13 cellular contexts compared by ENCODE assay signal in genomic region chr1:41900611-41901444, GRCh38. TPM values are rescaled to one million over a fixed set of nuclear protein-coding genes. Genes with fewer than 3 reads are reported as not detected.
DNase-seq lines count a peak whose midpoint lies in the region; ATAC-seq and TF ChIP-seq lines count a peak whose summit lies in the region.
"Had no signal": no experiment of that assay in that cellular context is flagged by ENCODE, and none has a peak within 500 bp of the region (broad histone marks: within the 10 kb centered on the region; RNA-seq: fewer than 3 reads in every experiment).

No MANE protein-coding gene starts in this region.

- POLR2A ChIA-PET in AG04450 (lab: Yijun Ruan, JAX) = no interaction called here
- POLR2A ChIA-PET in HCT116 (lab: Charles Lee) = interaction anchor here (0.9 kb wide), 1 partner anchor 89 kb away, joined by 4 read pairs; no protein-coding TSS in a partner anchor
- POLR2A ChIA-PET in WTC11 (lab: Charles Lee) = no interaction called here

- ATAC-seq in HCT116 (peak; percentile 92), WTC11 (no peak), GM18498 (IDR thresholded peaks at IDR 0.05; ENCODE audit: unreplicated experiment) (no peak), HG03175 (IDR thresholded peaks at IDR 0.05; ENCODE audit: unreplicated experiment) (no peak)

- TF ChIP-seq POLR2A in HCT116 (IDR thresholded peaks at IDR 0.05; ENCODE audit: borderline replicate concordance, extremely low read depth, insufficient read depth, insufficient read length) = no peak

- H3K36me3 ChIP-seq in HCT116 (ENCODE audit: control insufficient read depth in 1 of 2, insufficient read depth in 2 of 2, low read length in 2 of 2) = no peaks in the 10 kb centered on the region
- H3K36me3 ChIP-seq: heart right ventricle had no signal

- H3K9ac ChIP-seq in HCT116 (ENCODE audit: low read length) = peak overlapping the region; percentile 31; the same call in 1 of the 2 replicates

- no TSS peak for BruUV-seq in HCT116 (replicated peaks; lab: Mats Ljungman, UMichigan)

- H3K36me3 Mint-ChIP-seq in WTC11 = no peaks in the 10 kb centered on the region

- peaks cover 34% of the 10 kb centered on the region for H3K4me1 Mint-ChIP-seq in WTC11

- no peaks in the 10 kb centered on the region for H4K20me1 ChIP-seq in HCT116 (ENCODE audit: insufficient read depth)

- H3K9me3 ChIP-seq in AG04450 (ENCODE audit: control insufficient read depth, insufficient read depth, low read length) (no peaks in the 10 kb centered on the region), HCT116 (ENCODE audit: control insufficient read depth in 1 of 2, insufficient read depth in 1 of 2, low read depth in 1 of 2, low read length in 2 of 2) (no peaks in the 10 kb centered on the region)
- H3K9me3 ChIP-seq: heart right ventricle had no signal

- H3K9me3 Mint-ChIP-seq in WTC11 = no peaks in the 10 kb centered on the region

- H3K4me3 Mint-ChIP-seq in WTC11 = no peak overlapping the region

- peak overlapping the region; percentile 66 for H3K4me2 ChIP-seq in HCT116 (ENCODE audit: low read length)

- 0 out of 2 replicates have a peak, but pooled peaks have one; percentile 18 for TF ChIP-seq RAD21 in HCT116 (IDR thresholded peaks at IDR 0.05; ENCODE audit: low read depth)

- TF ChIP-seq CTCF in AG04450 (IDR thresholded peaks at IDR 0.05; ENCODE audit: low read depth, low read length) (no peak), HCT116 (IDR thresholded peaks at IDR 0.05 in 2 of 3, conservative IDR thresholded peaks at IDR 0.05 in 1 of 3; ENCODE audit: borderline replicate concordance in 1 of 3, insufficient read depth in 1 of 3, low read depth in 2 of 3, low read length in 2 of 3) (no peak), WTC11 (IDR thresholded peaks at IDR 0.05) (no peak)

- no peaks in the 10 kb centered on the region for H3K79me2 ChIP-seq in HCT116 (ENCODE audit: insufficient read depth, low read length)

- H3K27me3 ChIP-seq in AG04450 (ENCODE audit: control insufficient read depth, insufficient read depth, low read length) (no peaks in the 10 kb centered on the region), HCT116 (ENCODE audit: insufficient read depth, low read length) (no peaks in the 10 kb centered on the region)
- H3K27me3 ChIP-seq: heart right ventricle had no signal

- RAD21 ChIA-PET in HCT116 (lab: Charles Lee; ENCODE audit: low non-redundant PET in 1 of 2, low total read pairs in 2 of 2, uncharacterized antibody in 2 of 2, unreplicated experiment in 2 of 2) = no interaction called here

- intact Hi-C loops in HCT116 (cut with micrococcal nuclease) = no loop called here

- CTCF ChIA-PET in AG04450 (lab: Charles Lee) = interaction anchor here (1.4 kb wide), 1 partner anchor 327 kb away, joined by 5 read pairs; no protein-coding TSS in a partner anchor
- CTCF ChIA-PET in HCT116 (lab: Charles Lee) = no interaction called here
- CTCF ChIA-PET in WTC11 (lab: Charles Lee) = interaction anchor here (1.2 kb wide), 1 partner anchor 9 kb away, joined by 3 read pairs; no protein-coding TSS in a partner anchor

- H3K4me1 ChIP-seq in HCT116 (ENCODE audit: control insufficient read depth in 1 of 2, insufficient read depth in 2 of 2, low read length in 2 of 2) = peaks cover 30 to 56% of the 10 kb centered on the region in 2 experiments

- H3K27ac ChIP-seq in AG04450 (ENCODE audit: low read depth, low read length) = peak overlapping the region; percentile 52
- peak overlapping the region; percentile 55 for H3K27ac ChIP-seq in HCT116 (ENCODE audit: low read depth, low read length)

- no peak overlapping the region for H3K27ac Mint-ChIP-seq in WTC11

- H3K27me3 Mint-ChIP-seq in WTC11 (ENCODE audit: low read depth) = no peaks in the 10 kb centered on the region

- no peaks in the 10 kb centered on the region for H3K9me2 ChIP-seq in HCT116 (ENCODE audit: insufficient read depth)

- H2AFZ ChIP-seq in HCT116 (ENCODE audit: low read depth, low read length, poor library complexity, severe bottlenecking) = no peak overlapping the region

- H3K4me3 ChIP-seq in AG04450 (ENCODE audit: low read depth, low read length) = no peak overlapping the region
- peak overlapping the region; percentile 21 to 31 for H3K4me3 ChIP-seq in HCT116 (replicated peaks in 1 of 2; ENCODE audit: low read depth in 1 of 2, low read length in 2 of 2)
- H3K4me3 ChIP-seq: heart right ventricle had no signal

- DNase-seq in AG04450 (ENCODE audit: low read depth, low spot score) (no peak), HCT116 (ENCODE audit: low read depth, low spot score) (no peak), amniotic epithelial cell (ENCODE audit: low read depth) (peak; percentile 76), kidney tubule cell (ENCODE audit: low spot score) (peak; percentile 84), WTC11 (ENCODE audit: low spot score) (no peak), COR-L47 (lab: John Stamatoyannopoulos, UW) (no peak)
- DNase-seq: activated CD4-positive, CD25-positive, alpha-beta regulatory T cell; aorta; heart right ventricle; NCI-H82; posterior cingulate gyrus had no signal

TF ChIP-seq in HCT116, 20 proteins besides CTCF, POLR2A, EP300 and RAD21 (continues in another document):
- peak; percentile 75 for TF ChIP-seq SRF (IDR thresholded peaks at IDR 0.05; ENCODE audit: low read depth)
- no peak for TF ChIP-seq EGR1 (IDR thresholded peaks at IDR 0.05; ENCODE audit: low read depth)
- TF ChIP-seq ZFX (IDR thresholded peaks at IDR 0.05) = no peak
- TF ChIP-seq REST (IDR thresholded peaks at IDR 0.05; ENCODE audit: low read depth) = no peak
- TF ChIP-seq POLR2AphosphoS5 (IDR thresholded peaks at IDR 0.05; ENCODE audit: low read depth, low read length) = peak; percentile 42
- TF ChIP-seq MAX (IDR thresholded peaks at IDR 0.05) = no peak; the same call in 1 of the 2 replicates

TF ChIP-seq in WTC11, 78 proteins besides CTCF, POLR2A, EP300 and RAD21:
- TF ChIP-seq, protein P1, sequence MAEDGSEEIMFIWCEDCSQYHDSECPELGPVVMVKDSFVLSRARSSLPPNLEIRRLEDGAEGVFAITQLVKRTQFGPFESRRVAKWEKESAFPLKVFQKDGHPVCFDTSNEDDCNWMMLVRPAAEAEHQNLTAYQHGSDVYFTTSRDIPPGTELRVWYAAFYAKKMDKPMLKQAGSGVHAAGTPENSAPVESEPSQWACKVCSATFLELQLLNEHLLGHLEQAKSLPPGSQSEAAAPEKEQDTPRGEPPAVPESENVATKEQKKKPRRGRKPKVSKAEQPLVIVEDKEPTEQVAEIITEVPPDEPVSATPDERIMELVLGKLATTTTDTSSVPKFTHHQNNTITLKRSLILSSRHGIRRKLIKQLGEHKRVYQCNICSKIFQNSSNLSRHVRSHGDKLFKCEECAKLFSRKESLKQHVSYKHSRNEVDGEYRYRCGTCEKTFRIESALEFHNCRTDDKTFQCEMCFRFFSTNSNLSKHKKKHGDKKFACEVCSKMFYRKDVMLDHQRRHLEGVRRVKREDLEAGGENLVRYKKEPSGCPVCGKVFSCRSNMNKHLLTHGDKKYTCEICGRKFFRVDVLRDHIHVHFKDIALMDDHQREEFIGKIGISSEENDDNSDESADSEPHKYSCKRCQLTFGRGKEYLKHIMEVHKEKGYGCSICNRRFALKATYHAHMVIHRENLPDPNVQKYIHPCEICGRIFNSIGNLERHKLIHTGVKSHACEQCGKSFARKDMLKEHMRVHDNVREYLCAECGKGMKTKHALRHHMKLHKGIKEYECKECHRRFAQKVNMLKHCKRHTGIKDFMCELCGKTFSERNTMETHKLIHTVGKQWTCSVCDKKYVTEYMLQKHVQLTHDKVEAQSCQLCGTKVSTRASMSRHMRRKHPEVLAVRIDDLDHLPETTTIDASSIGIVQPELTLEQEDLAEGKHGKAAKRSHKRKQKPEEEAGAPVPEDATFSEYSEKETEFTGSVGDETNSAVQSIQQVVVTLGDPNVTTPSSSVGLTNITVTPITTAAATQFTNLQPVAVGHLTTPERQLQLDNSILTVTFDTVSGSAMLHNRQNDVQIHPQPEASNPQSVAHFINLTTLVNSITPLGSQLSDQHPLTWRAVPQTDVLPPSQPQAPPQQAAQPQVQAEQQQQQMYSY (CRISPR knock-in tag; IDR thresholded peaks at IDR 0.05) = no peak
- TF ChIP-seq ZNF396 (CRISPR knock-in tag; IDR thresholded peaks at IDR 0.05; ENCODE audit: borderline replicate concordance) (no peak), RELA (CRISPR knock-in tag; IDR thresholded peaks at IDR 0.05; ENCODE audit: borderline replicate concordance) (no peak)
- TF ChIP-seq, protein P2, sequence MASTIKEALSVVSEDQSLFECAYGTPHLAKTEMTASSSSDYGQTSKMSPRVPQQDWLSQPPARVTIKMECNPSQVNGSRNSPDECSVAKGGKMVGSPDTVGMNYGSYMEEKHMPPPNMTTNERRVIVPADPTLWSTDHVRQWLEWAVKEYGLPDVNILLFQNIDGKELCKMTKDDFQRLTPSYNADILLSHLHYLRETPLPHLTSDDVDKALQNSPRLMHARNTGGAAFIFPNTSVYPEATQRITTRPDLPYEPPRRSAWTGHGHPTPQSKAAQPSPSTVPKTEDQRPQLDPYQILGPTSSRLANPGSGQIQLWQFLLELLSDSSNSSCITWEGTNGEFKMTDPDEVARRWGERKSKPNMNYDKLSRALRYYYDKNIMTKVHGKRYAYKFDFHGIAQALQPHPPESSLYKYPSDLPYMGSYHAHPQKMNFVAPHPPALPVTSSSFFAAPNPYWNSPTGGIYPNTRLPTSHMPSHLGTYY (CRISPR knock-in tag; IDR thresholded peaks at IDR 0.05) = no peak

RNA-seq across cellular contexts. Expression of gene HIVEP3, which starts 17.9 kb away (rescaled TPM):
- 4.8 and 5.0 TPM in 2 replicates for polyA plus RNA-seq in AG04450 (2011; rRNA removed)
- 3.5 and 3.6 TPM in 2 replicates for polyA minus RNA-seq in AG04450 (2011; rRNA and poly(A)+ RNA removed)
- total RNA-seq in HCT116 (2021; ENCODE audit: unreplicated experiment) (7.1 TPM), WTC11 (2021) (0.44 to 0.57 TPM (median 0.55 TPM) in 3 replicates)
- polyA plus RNA-seq in HCT116 (2012) = 4.2 and 6.0 TPM in 2 replicates

Comparison
In these comparisons a context has a peak if more than half of its experiments do, and no peak if none do; other contexts are left out.
1. DNase-seq: peak in amniotic epithelial cell (single experiment) and kidney tubule cell (single experiment); none in AG04450 (single experiment), HCT116 (single experiment), WTC11 (single experiment) and COR-L47 (single experiment).